Comparison of ENCODE assay signal across 32 cellular contexts in genomic region chrX:39449352-39449751, GRCh38.
"Had no signal": no experiment of that assay in that cellular context is flagged by ENCODE, and none has a peak within 500 bp of the region (broad histone marks: within the 10 kb centered on the region; RNA-seq: fewer than 3 reads in every experiment).

No MANE protein-coding gene starts in this region.

- DNase-seq: Karpas-422, Kasumi-1, MG63, MM.1S, MV-4-11, NCI-H1048, NCI-H1092, NCI-H1092 treated with DMSO at 0.1 percent for 48 hours, NCI-H1105, NCI-H1105 treated with DMSO at 0.1 percent for 48 hours, NCI-H1417 treated with DMSO at 0.1 percent for 48 hours, NCI-H1436, NCI-H1436 treated with DMSO at 0.1 percent for 48 hours, NCI-H146, NCI-H1694, NCI-H1694 treated with DMSO at 0.1 percent for 48 hours, NCI-H187, NCI-H187 treated with DMSO at 0.1 percent for 48 hours, NCI-H1930, NCI-H2029, NCI-H2029 treated with DMSO at 0.1 percent for 48 hours, NCI-H2081, NCI-H2081 treated with DMSO at 0.1 percent for 48 hours, NCI-H2107, NCI-H2171, NCI-H2171 treated with DMSO at 0.1 percent for 48 hours, NCI-H2227 treated with DMSO at 0.1 percent for 48 hours, NCI-H226, NCI-H345, NCI-H446, NCI-H446 treated with DMSO at 0.1 percent for 48 hours, NCI-H510A had no signal
